ENCODE assay signal across 13 cellular contexts in genomic region chr6:53357576-53358343, GRCh38. TPM values are rescaled to one million over a fixed set of nuclear protein-coding genes. Genes with fewer than 3 reads are reported as not detected.
DNase-seq lines count a peak whose midpoint lies in the region; ATAC-seq and TF ChIP-seq lines count a peak whose summit lies in the region.
"Had no signal": no experiment of that assay in that cellular context is flagged by ENCODE, and none has a peak within 500 bp of the region (broad histone marks: within the 10 kb centered on the region; RNA-seq: fewer than 3 reads in every experiment).

No MANE protein-coding gene starts in this region.

- H3K4me1 ChIP-seq in CD4-positive, alpha-beta memory T cell (ENCODE audit: insufficient read depth, low read length) = peaks cover 52% of the 10 kb centered on the region

- DNase-seq in CD4-positive, alpha-beta memory T cell = no peak
- peak; percentile 14 for DNase-seq in NB4 (ENCODE audit: low read depth)
- DNase-seq in central memory CD8-positive, alpha-beta T cell (ENCODE audit: low spot score in 2 of 2) = no peak
- no peak for DNase-seq in osteocyte (ENCODE audit: extremely low spot score, unreplicated experiment)
- no peak for DNase-seq in chondrocyte (ENCODE audit: low spot score)
- DNase-seq in H7 = no peak
- DNase-seq: activated CD4-positive, CD25-positive, alpha-beta regulatory T cell treated with anti-CD3 and anti-CD28 coated beads, Interleukin-2, amount 50 U/mL, for 72 hours; effector CD8-positive, alpha-beta T cell; NCI-H345; SHP77 had no signal

- H3K36me3 ChIP-seq in CD4-positive, alpha-beta memory T cell (ENCODE audit: insufficient read depth, low read length) = no peaks in the 10 kb centered on the region
- H3K36me3 ChIP-seq in H7 (replicated peaks; ENCODE audit: control insufficient read depth, insufficient read depth, low read length) = no peaks in the 10 kb centered on the region

- no peaks in the 10 kb centered on the region for H3K9me3 ChIP-seq in CD4-positive, alpha-beta memory T cell (ENCODE audit: control insufficient read depth in 1 of 2, low read length in 2 of 2)

- no peaks in the 10 kb centered on the region for H3K27me3 Mint-ChIP-seq in CD4-positive, alpha-beta memory T cell
- no peaks in the 10 kb centered on the region for H3K27me3 Mint-ChIP-seq in central memory CD8-positive, alpha-beta T cell
- peaks cover 13% of the 10 kb centered on the region for H3K27me3 Mint-ChIP-seq in osteocyte (ENCODE audit: unreplicated experiment)
- no peaks in the 10 kb centered on the region for H3K27me3 Mint-ChIP-seq in chondrocyte (ENCODE audit: low read depth)

- H3K27ac ChIP-seq in CD4-positive, alpha-beta memory T cell (ENCODE audit: low read depth, low read length) = peak overlapping the region; percentile 99

- POLR2A ChIA-PET in CD4-positive, alpha-beta memory T cell (lab: Charles Lee; ENCODE audit: partially characterized antibody) = interaction anchor here (0.6 to 2.5 kb wide), 2 partner anchors 9 to 21 kb away, joined by 3 to 14 read pairs; partner anchors contain the start of gene ELOVL5

- intact Hi-C loops in CD4-positive, alpha-beta memory T cell (cut with micrococcal nuclease) = loop anchor here (5.0 kb wide), 1 partner anchor 295 kb away; no protein-coding TSS in a partner anchor

- peaks cover 35 to 58% (median 42%) of the 10 kb centered on the region in 4 donors for H3K4me1 Mint-ChIP-seq in CD4-positive, alpha-beta memory T cell
- peaks cover 41% of the 10 kb centered on the region for H3K4me1 Mint-ChIP-seq in central memory CD8-positive, alpha-beta T cell
- H3K4me1 Mint-ChIP-seq in osteocyte (ENCODE audit: unreplicated experiment) = peaks cover 16% of the 10 kb centered on the region
- peaks cover 18% of the 10 kb centered on the region for H3K4me1 Mint-ChIP-seq in chondrocyte (ENCODE audit: low read depth)

- H3K9me3 Mint-ChIP-seq in CD4-positive, alpha-beta memory T cell = no peaks in the 10 kb centered on the region
- H3K9me3 Mint-ChIP-seq in central memory CD8-positive, alpha-beta T cell = no peaks in the 10 kb centered on the region
- H3K9me3 Mint-ChIP-seq in osteocyte (ENCODE audit: unreplicated experiment) = no peaks in the 10 kb centered on the region
- H3K9me3 Mint-ChIP-seq in chondrocyte (ENCODE audit: low read depth) = no peaks in the 10 kb centered on the region

- peak overlapping the region; percentile 69 to 95 (median 91) for H3K4me3 Mint-ChIP-seq in CD4-positive, alpha-beta memory T cell
- peak overlapping the region; percentile 88 for H3K4me3 Mint-ChIP-seq in central memory CD8-positive, alpha-beta T cell
- no peak overlapping the region for H3K4me3 Mint-ChIP-seq in osteocyte (ENCODE audit: unreplicated experiment)
- no peak overlapping the region for H3K4me3 Mint-ChIP-seq in chondrocyte (ENCODE audit: unreplicated experiment)

- no peak for ATAC-seq in central memory CD8-positive, alpha-beta T cell (replicated peaks; ENCODE audit: extremely low read depth, poor library complexity, severe bottlenecking)
- no peak for ATAC-seq in HG02840 (IDR thresholded peaks at IDR 0.05; ENCODE audit: low FRiP score, unreplicated experiment)
- ATAC-seq in GM18519 (IDR thresholded peaks at IDR 0.05; ENCODE audit: low FRiP score, unreplicated experiment) = no peak

- peak overlapping the region; percentile 50 to 74 for H3K4me3 ChIP-seq in CD4-positive, alpha-beta memory T cell (ENCODE audit: low read length in 2 of 2)
- H3K4me3 ChIP-seq in NB4 (ENCODE audit: low read depth, low read length) = no peak overlapping the region
- no peak overlapping the region for H3K4me3 ChIP-seq in H7 (ENCODE audit: insufficient read depth, low read depth, low read length)
- H3K4me3 ChIP-seq: lung had no signal

- peak overlapping the region; percentile 87 to 100 (median 95) for H3K27ac Mint-ChIP-seq in CD4-positive, alpha-beta memory T cell
- H3K27ac Mint-ChIP-seq in central memory CD8-positive, alpha-beta T cell (ENCODE audit: low read depth) = peak overlapping the region; percentile 97
- H3K27ac Mint-ChIP-seq in osteocyte (ENCODE audit: unreplicated experiment) (peak overlapping the region; percentile 2), chondrocyte (ENCODE audit: unreplicated experiment) (no peak overlapping the region)

- no peak for TF ChIP-seq POLR2A in NB4 (IDR thresholded peaks at IDR 0.05; ENCODE audit: extremely low read depth, insufficient read length)

- H3K27me3 ChIP-seq in CD4-positive, alpha-beta memory T cell (ENCODE audit: insufficient read depth, low read length) = no peaks in the 10 kb centered on the region
- no peaks in the 10 kb centered on the region for H3K27me3 ChIP-seq in H7 (ENCODE audit: control insufficient read depth, insufficient read depth, low read length)

- TF ChIP-seq CTCF in NB4 (IDR thresholded peaks at IDR 0.05; ENCODE audit: low read depth, low read length) (no peak), osteocyte (IDR thresholded peaks at IDR 0.05) (no peak), chondrocyte (IDR thresholded peaks at IDR 0.05) (no peak)

- H3K36me3 Mint-ChIP-seq in CD4-positive, alpha-beta memory T cell = no peaks in the 10 kb centered on the region
- peaks cover 19% of the 10 kb centered on the region for H3K36me3 Mint-ChIP-seq in central memory CD8-positive, alpha-beta T cell (ENCODE audit: insufficient read depth)
- H3K36me3 Mint-ChIP-seq in osteocyte (ENCODE audit: unreplicated experiment) (no peaks in the 10 kb centered on the region), chondrocyte (ENCODE audit: low read depth) (no peaks in the 10 kb centered on the region)

- CTCF ChIA-PET in CD4-positive, alpha-beta memory T cell (lab: Charles Lee; ENCODE audit: partially characterized antibody) = no interaction called here

RNA-seq across cellular contexts. Expression of gene ELOVL5, which starts 9.0 kb away (rescaled TPM):
- total RNA-seq in CD4-positive, alpha-beta memory T cell = 100 to 1,000 TPM; 108 to 111 TPM
- polyA plus RNA-seq in CD4-positive, alpha-beta memory T cell = 100 to 1,000 TPM; 108 to 125 TPM
- total RNA-seq in osteocyte (88.8 and 89.4 TPM in 2 replicates), chondrocyte (95.1 to 127 TPM (median 102 TPM) in 3 replicates)
- total RNA-seq in H7 (2014; rRNA removed; shearing (Covaris generic)) = 76.0 and 103 TPM in 2 replicates

Comparison
In these comparisons a context has a peak if more than half of its experiments do, and no peak if none do; other contexts are left out.
1. H3K4me3 ChIP-seq: peak in CD4-positive, alpha-beta memory T cell (2 of 2); none in NB4 (single experiment) and H7 (single experiment).
2. H3K4me3 Mint-ChIP-seq: peak in CD4-positive, alpha-beta memory T cell (8 of 8) and central memory CD8-positive, alpha-beta T cell (single experiment); none in osteocyte (single experiment) and chondrocyte (single experiment).